In the genomic region with DNA sequence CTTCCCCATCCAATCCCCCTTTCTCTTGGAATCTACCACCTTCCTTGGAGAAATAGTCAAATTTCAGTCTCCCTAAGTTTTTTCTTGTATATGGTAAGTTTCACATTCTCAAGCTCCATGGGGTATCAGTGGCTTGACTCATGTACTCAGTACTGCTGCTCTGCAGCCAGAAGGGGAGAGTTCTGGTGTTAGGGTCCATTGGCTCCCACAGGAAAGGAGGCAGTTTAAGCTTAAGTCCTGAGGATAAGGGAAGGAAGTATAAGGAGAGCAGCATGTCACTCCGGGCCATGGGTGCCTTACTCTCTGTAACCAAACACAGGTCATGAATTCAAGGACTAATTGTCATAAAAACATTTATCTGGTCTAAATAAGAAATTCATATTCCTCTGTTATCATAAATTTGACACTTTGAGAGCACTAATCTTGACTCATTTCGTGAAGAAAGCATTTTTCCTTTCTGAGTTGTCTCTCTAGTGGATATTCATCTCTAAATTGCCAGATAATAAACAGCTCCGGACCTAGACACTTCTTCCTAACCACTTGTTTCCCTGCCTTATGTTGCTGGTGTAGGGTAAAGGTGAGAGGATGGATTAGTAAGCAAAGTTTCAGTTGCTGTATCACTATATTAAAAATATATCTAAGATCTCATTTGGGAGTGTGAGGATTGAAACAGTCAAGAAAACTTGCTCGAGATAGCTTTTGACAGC, we compare ENCODE assay signal across 28 cellular contexts. TPM values are rescaled to one million over a fixed set of nuclear protein-coding genes. Genes with fewer than 3 reads are reported as not detected.
DNase-seq lines count a peak whose midpoint lies in the region; ATAC-seq, FAIRE-seq and TF ChIP-seq lines count a peak whose summit lies in the region.
"Had no signal": no experiment of that assay in that cellular context is flagged by ENCODE, and none has a peak within 500 bp of the region (broad histone marks: within the 10 kb centered on the region; RNA-seq: fewer than 3 reads in every experiment).

No MANE protein-coding gene starts in this region.

- no peak for DNase-seq in activated CD8-positive, alpha-beta T cell treated with anti-CD3 and anti-CD28 coated beads for 36 hours
- DNase-seq in activated CD8-positive, alpha-beta T cell treated with anti-CD3 and anti-CD28 coated beads, Interleukin-2, amount 10 ng/mL, durations not matched to agents 7 days and 5 days: no peak
- DNase-seq in GM19239 (ENCODE audit: insufficient read length, low spot score): no peak
- DNase-seq in T-helper 17 cell: no peak
- DNase-seq in naive thymus-derived CD8-positive, alpha-beta T cell: no peak
- no peak for DNase-seq in hippocampal formation (lab: John Stamatoyannopoulos, UW)
- DNase-seq: activated gamma-delta T cell; amniotic stem cell; BE2C; COR-L47; DMS79; effector CD8-positive, alpha-beta T cell; foreskin fibroblast; heart right ventricle; mammary epithelial cell; NCI-H1105; NCI-H2029; NCI-H226; NCI-H748 treated with DMSO at 0.1 percent for 48 hours; SK-N-SH; testis had no signal

- peaks cover 28% of the 10 kb centered on the region for H3K4me1 Mint-ChIP-seq in activated CD8-positive, alpha-beta T cell treated with anti-CD3 and anti-CD28 coated beads for 36 hours (ENCODE audit: low read depth)
- peaks cover 1% of the 10 kb centered on the region for H3K4me1 Mint-ChIP-seq in activated CD8-positive, alpha-beta T cell treated with anti-CD3 and anti-CD28 coated beads, Interleukin-2, amount 10 ng/mL, durations not matched to agents 7 days and 5 days (ENCODE audit: low read depth)
- H3K4me1 Mint-ChIP-seq in T-helper 17 cell: peaks cover 14% of the 10 kb centered on the region
- H3K4me1 Mint-ChIP-seq in naive thymus-derived CD8-positive, alpha-beta T cell: peaks cover 12 to 59% (median 32%) of the 10 kb centered on the region in 4 donors

- peak overlapping the region; percentile 7 for H3K27ac Mint-ChIP-seq in activated CD8-positive, alpha-beta T cell treated with anti-CD3 and anti-CD28 coated beads for 36 hours
- H3K27ac Mint-ChIP-seq in activated CD8-positive, alpha-beta T cell treated with anti-CD3 and anti-CD28 coated beads, Interleukin-2, amount 10 ng/mL, durations not matched to agents 7 days and 5 days: no peak overlapping the region
- peak overlapping the region; percentile 49 for H3K27ac Mint-ChIP-seq in T-helper 17 cell
- H3K27ac Mint-ChIP-seq in naive thymus-derived CD8-positive, alpha-beta T cell: peak overlapping the region in 8 of 10 donors; percentile 15 to 69 (median 54)

- no peak for TF ChIP-seq CTCF in activated CD8-positive, alpha-beta T cell treated with anti-CD3 and anti-CD28 coated beads for 36 hours (IDR thresholded peaks at IDR 0.05)

- H3K9me3 ChIP-seq in T-helper 17 cell (ENCODE audit: control insufficient read depth, low read length, poor library complexity, severe bottlenecking): no peaks in the 10 kb centered on the region
- H3K9me3 ChIP-seq: A549, BE2C, breast epithelium, heart right ventricle, SK-N-SH, testis, vagina had no signal

- peak; percentile 83 for ATAC-seq in activated CD8-positive, alpha-beta T cell treated with anti-CD3 and anti-CD28 coated beads for 36 hours
- ATAC-seq in activated CD8-positive, alpha-beta T cell treated with anti-CD3 and anti-CD28 coated beads, Interleukin-2, amount 10 ng/mL, durations not matched to agents 7 days and 5 days: no peak
- ATAC-seq in T-helper 17 cell (no peak), HG02885 (IDR thresholded peaks at IDR 0.05; ENCODE audit: poor library complexity, unreplicated experiment) (no peak), GM19452 (IDR thresholded peaks at IDR 0.05; ENCODE audit: unreplicated experiment) (no peak)
- ATAC-seq in naive thymus-derived CD8-positive, alpha-beta T cell: no peak
- ATAC-seq: A549 had no signal

- no peaks in the 10 kb centered on the region for H3K9me3 Mint-ChIP-seq in activated CD8-positive, alpha-beta T cell treated with anti-CD3 and anti-CD28 coated beads for 36 hours
- no peaks in the 10 kb centered on the region for H3K9me3 Mint-ChIP-seq in activated CD8-positive, alpha-beta T cell treated with anti-CD3 and anti-CD28 coated beads, Interleukin-2, amount 10 ng/mL, durations not matched to agents 7 days and 5 days (ENCODE audit: insufficient read depth)
- no peaks in the 10 kb centered on the region for H3K9me3 Mint-ChIP-seq in naive thymus-derived CD8-positive, alpha-beta T cell

- no peak overlapping the region for H3K4me3 Mint-ChIP-seq in activated CD8-positive, alpha-beta T cell treated with anti-CD3 and anti-CD28 coated beads for 36 hours
- H3K4me3 Mint-ChIP-seq in activated CD8-positive, alpha-beta T cell treated with anti-CD3 and anti-CD28 coated beads, Interleukin-2, amount 10 ng/mL, durations not matched to agents 7 days and 5 days: no peak overlapping the region
- no peak overlapping the region for H3K4me3 Mint-ChIP-seq in T-helper 17 cell
- H3K4me3 Mint-ChIP-seq in naive thymus-derived CD8-positive, alpha-beta T cell: no peak overlapping the region

- H3K27me3 Mint-ChIP-seq in activated CD8-positive, alpha-beta T cell treated with anti-CD3 and anti-CD28 coated beads for 36 hours: no peaks in the 10 kb centered on the region
- peaks cover 3% of the 10 kb centered on the region for H3K27me3 Mint-ChIP-seq in activated CD8-positive, alpha-beta T cell treated with anti-CD3 and anti-CD28 coated beads, Interleukin-2, amount 10 ng/mL, durations not matched to agents 7 days and 5 days (ENCODE audit: low read depth)
- H3K27me3 Mint-ChIP-seq in T-helper 17 cell: no peaks in the 10 kb centered on the region
- no peaks in the 10 kb centered on the region for H3K27me3 Mint-ChIP-seq in naive thymus-derived CD8-positive, alpha-beta T cell
- H3K27me3 Mint-ChIP-seq: IgD-negative memory B cell had no signal

- peaks cover 2% of the 10 kb centered on the region for H3K36me3 Mint-ChIP-seq in activated CD8-positive, alpha-beta T cell treated with anti-CD3 and anti-CD28 coated beads for 36 hours (ENCODE audit: low read depth)
- H3K36me3 Mint-ChIP-seq in activated CD8-positive, alpha-beta T cell treated with anti-CD3 and anti-CD28 coated beads, Interleukin-2, amount 10 ng/mL, durations not matched to agents 7 days and 5 days (ENCODE audit: low read depth): no peaks in the 10 kb centered on the region
- H3K36me3 Mint-ChIP-seq in T-helper 17 cell (ENCODE audit: low read depth): peaks cover 3% of the 10 kb centered on the region
- H3K36me3 Mint-ChIP-seq in naive thymus-derived CD8-positive, alpha-beta T cell: peaks cover 0 to 3% (median 0%) of the 10 kb centered on the region in 3 donors
- H3K36me3 Mint-ChIP-seq: IgD-negative memory B cell had no signal

- CTCF ChIA-PET in activated CD8-positive, alpha-beta T cell treated with anti-CD3 and anti-CD28 coated beads for 36 hours (lab: Charles Lee): interaction anchor here (1.2 to 1.7 kb wide), 3 partner anchors 12 to 159 kb away, joined by 3 to 5 read pairs (median 4); no protein-coding TSS in a partner anchor
- CTCF ChIA-PET in activated CD8-positive, alpha-beta T cell treated with anti-CD3 and anti-CD28 coated beads, Interleukin-2, amount 10 ng/mL, durations not matched to agents 7 days and 5 days (lab: Charles Lee): interaction anchor here (0.8 to 1.4 kb wide), 4 partner anchors 12 to 24 kb away, joined by 3 to 7 read pairs (median 4); no protein-coding TSS in a partner anchor

- intact Hi-C loops in activated CD8-positive, alpha-beta T cell treated with anti-CD3 and anti-CD28 coated beads for 36 hours (cut with micrococcal nuclease): no loop called here

- POLR2A ChIA-PET in activated CD8-positive, alpha-beta T cell treated with anti-CD3 and anti-CD28 coated beads for 36 hours (lab: Charles Lee): interaction anchor here (1.1 to 1.7 kb wide), 5 partner anchors 12 to 36 kb away, joined by 3 to 5 read pairs (median 4); partner anchors contain the start of gene SORL1-AS1
- POLR2A ChIA-PET in activated CD8-positive, alpha-beta T cell treated with anti-CD3 and anti-CD28 coated beads, Interleukin-2, amount 10 ng/mL, durations not matched to agents 7 days and 5 days (lab: Charles Lee): no interaction called here
- POLR2A ChIA-PET in naive thymus-derived CD8-positive, alpha-beta T cell (lab: Charles Lee): interaction anchor here (0.9 to 14.3 kb wide), 3 partner anchors 9 to 14 kb away, joined by 3 to 275 read pairs (median 3); partner anchors contain the start of genes SORL1 and SORL1-AS1

- FAIRE-seq in GM19239 (lab: Jason Lieb, UNC): peak; percentile 44
- FAIRE-seq: A549, colon had no signal

RNA-seq across cellular contexts. Expression of gene SORL1, which starts 20.1 kb away (rescaled TPM):
- 10 to 100 TPM; 61.1 to 64.6 TPM for total RNA-seq in activated CD8-positive, alpha-beta T cell treated with anti-CD3 and anti-CD28 coated beads for 36 hours
- 100 to 1,000 TPM in 1 of 2 experiments, 10 to 100 TPM in 1; 98.9 to 107 TPM for total RNA-seq in activated CD8-positive, alpha-beta T cell treated with anti-CD3 and anti-CD28 coated beads, Interleukin-2, amount 10 ng/mL, durations not matched to agents 7 days and 5 days
- 100 to 1,000 TPM; 273 to 331 TPM for total RNA-seq in T-helper 17 cell
- 100 to 1,000 TPM; 414 to 419 TPM for total RNA-seq in naive thymus-derived CD8-positive, alpha-beta T cell
- 100 to 1,000 TPM; 157 to 230 (median 158) TPM for polyA plus RNA-seq in naive thymus-derived CD8-positive, alpha-beta T cell
